In the genomic region with DNA sequence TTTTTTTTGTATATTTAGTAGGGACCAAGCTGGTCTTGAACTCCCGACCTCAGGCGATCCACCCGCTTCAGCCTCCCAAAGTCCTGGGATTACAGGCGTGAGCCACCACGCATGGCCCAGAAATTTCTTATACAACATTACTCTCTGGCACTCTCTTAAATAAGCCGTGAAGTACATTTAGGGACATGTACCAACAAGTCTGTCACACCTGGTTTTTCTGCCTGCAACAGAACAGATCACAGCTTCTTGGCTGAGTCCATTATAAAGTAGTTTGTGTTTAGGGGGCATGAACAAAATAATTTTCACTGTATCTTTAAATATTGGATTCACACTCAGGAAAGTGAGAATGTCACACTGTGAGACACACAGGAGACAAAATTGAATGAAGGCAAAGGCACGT, we compare ENCODE assay signal across 20 cellular contexts.
DNase-seq lines count a peak whose midpoint lies in the region; ATAC-seq, FAIRE-seq and TF ChIP-seq lines count a peak whose summit lies in the region.
"Had no signal": no experiment of that assay in that cellular context is flagged by ENCODE, and none has a peak within 500 bp of the region (broad histone marks: within the 10 kb centered on the region; RNA-seq: fewer than 3 reads in every experiment).

No MANE protein-coding gene starts in this region.

- H3K4me1 ChIP-seq in GM23338 (ENCODE audit: insufficient read depth): peaks cover 6% of the 10 kb centered on the region
- no peaks in the 10 kb centered on the region for H3K4me1 ChIP-seq in Karpas-422 (ENCODE audit: low read length)
- H3K4me1 ChIP-seq in foreskin keratinocyte: peaks cover 15% of the 10 kb centered on the region
- no peaks in the 10 kb centered on the region for H3K4me1 ChIP-seq in right atrium auricular region

- no peaks in the 10 kb centered on the region for H3F3A ChIP-seq in GM23338 (replicated peaks; ENCODE audit: low read depth)

- no peak overlapping the region for H3K9ac ChIP-seq in Karpas-422 (ENCODE audit: low read length)

- no peak overlapping the region for H3K4me2 ChIP-seq in GM23338
- no peak overlapping the region for H3K4me2 ChIP-seq in Karpas-422 (ENCODE audit: low read depth, low read length, poor library complexity, severe bottlenecking)

- peaks cover 10% of the 10 kb centered on the region; the same call in 1 of the 2 replicates for H3K9me2 ChIP-seq in GM23338 (ENCODE audit: insufficient read depth)
- no peaks in the 10 kb centered on the region for H3K9me2 ChIP-seq in Karpas-422 (replicated peaks; ENCODE audit: insufficient read depth, low read length)

- 0 out of 3 replicates have a peak, but pooled peaks cover 2% of the 10 kb centered on the region for H3K36me3 Mint-ChIP-seq in GM23338 (ENCODE audit: low read depth)
- H3K36me3 Mint-ChIP-seq: CD4-positive, alpha-beta memory T cell had no signal

- DNase-seq in GM23338 (ENCODE audit: low spot score): no peak
- DNase-seq in Karpas-422: no peak
- DNase-seq in bronchial epithelial cell (ENCODE audit: low read depth): peak; percentile 74
- peak; percentile 50 to 74 for DNase-seq in foreskin keratinocyte
- DNase-seq in right atrium auricular region (ENCODE audit: low spot score): no peak
- no peak for DNase-seq in NCI-H146 treated with DMSO at 0.1 percent for 48 hours (lab: John Stamatoyannopoulos, UW; ENCODE audit: unreplicated experiment)
- DNase-seq: C1 segment of cervical spinal cord; Calu3; CD4-positive, alpha-beta memory T cell; COR-L47; DMS53; DMS79 treated with DMSO at 0.1 percent for 48 hours; GF-D8; H7; HCEC 1CT had no signal

- no peaks in the 10 kb centered on the region for H3K36me3 ChIP-seq in GM23338 (ENCODE audit: insufficient read depth)
- no peaks in the 10 kb centered on the region for H3K36me3 ChIP-seq in Karpas-422 (ENCODE audit: insufficient read depth, low read length)
- H3K36me3 ChIP-seq in bronchial epithelial cell (ENCODE audit: control insufficient read depth, insufficient read depth, low read length): no peaks in the 10 kb centered on the region
- no peaks in the 10 kb centered on the region for H3K36me3 ChIP-seq in right atrium auricular region

- FAIRE-seq in bronchial epithelial cell (lab: Jason Lieb, UNC): no peak
- FAIRE-seq: GM12891, GM18507, H1 had no signal

- H3K4me3 Mint-ChIP-seq in GM23338: no peak overlapping the region
- H3K4me3 Mint-ChIP-seq: CD4-positive, alpha-beta memory T cell had no signal

- H3K4me3 ChIP-seq in GM23338 (no peak overlapping the region), Karpas-422 (ENCODE audit: low read length) (no peak overlapping the region), bronchial epithelial cell (ENCODE audit: low read depth, low read length) (no peak overlapping the region), right atrium auricular region (no peak overlapping the region)

- peaks cover 7% of the 10 kb centered on the region for H3K4me1 Mint-ChIP-seq in GM23338
- H3K4me1 Mint-ChIP-seq: CD4-positive, alpha-beta memory T cell had no signal

- H3K9me3 ChIP-seq in Karpas-422 (ENCODE audit: low read length): no peaks in the 10 kb centered on the region
- H3K9me3 ChIP-seq in right atrium auricular region: no peaks in the 10 kb centered on the region

- H3K27me3 Mint-ChIP-seq in GM23338 (ENCODE audit: insufficient read depth, low read depth, poor library complexity): no peaks in the 10 kb centered on the region
- H3K27me3 Mint-ChIP-seq: CD4-positive, alpha-beta memory T cell had no signal

- no peaks in the 10 kb centered on the region; the same call in 2 of the 3 replicates for H3K9me3 Mint-ChIP-seq in GM23338

- H3K79me2 ChIP-seq in GM23338 (replicated peaks; ENCODE audit: insufficient read depth) (no peaks in the 10 kb centered on the region), Karpas-422 (ENCODE audit: low read length) (no peaks in the 10 kb centered on the region)

- H2AFZ ChIP-seq in GM23338 (peak overlapping the region; percentile 66; the same call in 1 of the 2 replicates), Karpas-422 (ENCODE audit: low read length) (0 out of 2 replicates have a peak overlapping the region, but pooled peaks have one; percentile 15)

- H3K27me3 ChIP-seq in GM23338 (ENCODE audit: insufficient read depth): no peaks in the 10 kb centered on the region
- H3K27me3 ChIP-seq in Karpas-422 (ENCODE audit: low read length): no peaks in the 10 kb centered on the region
- no peaks in the 10 kb centered on the region for H3K27me3 ChIP-seq in bronchial epithelial cell (ENCODE audit: control insufficient read depth, insufficient read depth, low read length)
- H3K27me3 ChIP-seq in foreskin keratinocyte: no peaks in the 10 kb centered on the region
- no peaks in the 10 kb centered on the region for H3K27me3 ChIP-seq in right atrium auricular region

- H3K27ac ChIP-seq in GM23338 (ENCODE audit: low read depth): no peak overlapping the region
- no peak overlapping the region for H3K27ac ChIP-seq in Karpas-422 (ENCODE audit: low read length)
- H3K27ac ChIP-seq in foreskin keratinocyte: peak overlapping the region; percentile 32
- no peak overlapping the region for H3K27ac ChIP-seq in right atrium auricular region

- H3K27ac Mint-ChIP-seq in GM23338: no peak overlapping the region
- H3K27ac Mint-ChIP-seq: CD4-positive, alpha-beta memory T cell had no signal

- H4K20me1 ChIP-seq in GM23338 (replicated peaks; ENCODE audit: insufficient read depth) (no peaks in the 10 kb centered on the region), Karpas-422 (ENCODE audit: insufficient read depth, low read depth, low read length) (no peaks in the 10 kb centered on the region)

- ATAC-seq in GM23338 (no peak), foreskin keratinocyte (peak; percentile 47), HG03196 (IDR thresholded peaks at IDR 0.05; ENCODE audit: unreplicated experiment) (no peak), GM18517 (IDR thresholded peaks at IDR 0.05; ENCODE audit: unreplicated experiment) (no peak)

- no peak for TF ChIP-seq CTCF in GM23338 (conservative IDR thresholded peaks at IDR 0.05; ENCODE audit: low read depth in 2 of 2)
- TF ChIP-seq CTCF in bronchial epithelial cell (IDR thresholded peaks at IDR 0.05; ENCODE audit: insufficient read depth, low read length, severe bottlenecking): no peak
- no peak for TF ChIP-seq CTCF in foreskin keratinocyte (conservative IDR thresholded peaks at IDR 0.05)
- no peak for TF ChIP-seq CTCF in right atrium auricular region (IDR thresholded peaks at IDR 0.05)

TF ChIP-seq in GM23338, 12 proteins besides CTCF, POLR2A, EP300 and RAD21 (continues in another document):
- no peak for TF ChIP-seq EZH2 (IDR thresholded peaks at IDR 0.05; ENCODE audit: low read depth, unreplicated experiment)
- TF ChIP-seq ZNF114 (CRISPR knock-in tag; IDR thresholded peaks at IDR 0.05): no peak
- no peak for TF ChIP-seq CREB1 (CRISPR knock-in tag; IDR thresholded peaks at IDR 0.05; ENCODE audit: low read depth)
- TF ChIP-seq, protein P1, sequence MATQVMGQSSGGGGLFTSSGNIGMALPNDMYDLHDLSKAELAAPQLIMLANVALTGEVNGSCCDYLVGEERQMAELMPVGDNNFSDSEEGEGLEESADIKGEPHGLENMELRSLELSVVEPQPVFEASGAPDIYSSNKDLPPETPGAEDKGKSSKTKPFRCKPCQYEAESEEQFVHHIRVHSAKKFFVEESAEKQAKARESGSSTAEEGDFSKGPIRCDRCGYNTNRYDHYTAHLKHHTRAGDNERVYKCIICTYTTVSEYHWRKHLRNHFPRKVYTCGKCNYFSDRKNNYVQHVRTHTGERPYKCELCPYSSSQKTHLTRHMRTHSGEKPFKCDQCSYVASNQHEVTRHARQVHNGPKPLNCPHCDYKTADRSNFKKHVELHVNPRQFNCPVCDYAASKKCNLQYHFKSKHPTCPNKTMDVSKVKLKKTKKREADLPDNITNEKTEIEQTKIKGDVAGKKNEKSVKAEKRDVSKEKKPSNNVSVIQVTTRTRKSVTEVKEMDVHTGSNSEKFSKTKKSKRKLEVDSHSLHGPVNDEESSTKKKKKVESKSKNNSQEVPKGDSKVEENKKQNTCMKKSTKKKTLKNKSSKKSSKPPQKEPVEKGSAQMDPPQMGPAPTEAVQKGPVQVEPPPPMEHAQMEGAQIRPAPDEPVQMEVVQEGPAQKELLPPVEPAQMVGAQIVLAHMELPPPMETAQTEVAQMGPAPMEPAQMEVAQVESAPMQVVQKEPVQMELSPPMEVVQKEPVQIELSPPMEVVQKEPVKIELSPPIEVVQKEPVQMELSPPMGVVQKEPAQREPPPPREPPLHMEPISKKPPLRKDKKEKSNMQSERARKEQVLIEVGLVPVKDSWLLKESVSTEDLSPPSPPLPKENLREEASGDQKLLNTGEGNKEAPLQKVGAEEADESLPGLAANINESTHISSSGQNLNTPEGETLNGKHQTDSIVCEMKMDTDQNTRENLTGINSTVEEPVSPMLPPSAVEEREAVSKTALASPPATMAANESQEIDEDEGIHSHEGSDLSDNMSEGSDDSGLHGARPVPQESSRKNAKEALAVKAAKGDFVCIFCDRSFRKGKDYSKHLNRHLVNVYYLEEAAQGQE (IDR thresholded peaks at IDR 0.05; ENCODE audit: unreplicated experiment): no peak

Comparison
In these comparisons a context has a peak if more than half of its experiments do, and no peak if none do; other contexts are left out.
1. DNase-seq: peak in bronchial epithelial cell (single experiment) and foreskin keratinocyte (2 of 2); none in GM23338 (single experiment), Karpas-422 (single experiment), right atrium auricular region (single experiment) and NCI-H146 treated with DMSO at 0.1 percent for 48 hours (single experiment).